ENCODE assay signal across 8 cellular contexts in genomic region chr17:7280519-7281073, GRCh38. TPM values are rescaled to one million over a fixed set of nuclear protein-coding genes. Genes with fewer than 3 reads are reported as not detected.
DNase-seq lines count a peak whose midpoint lies in the region; ATAC-seq and TF ChIP-seq lines count a peak whose summit lies in the region.

No MANE protein-coding gene starts in this region.

- H3K79me1 ChIP-seq in mesendoderm (ENCODE audit: low read length): no peaks in the 10 kb centered on the region

- H3K4me3 ChIP-seq in NT2/D1 (ENCODE audit: insufficient read length, low read depth) (peak overlapping the region; percentile 33), endodermal cell (ENCODE audit: low read length) (peak overlapping the region; percentile 67), mesendoderm (ENCODE audit: low read length) (no peak overlapping the region)

- peak; percentile 94 for TF ChIP-seq CTCF in endodermal cell (conservative IDR thresholded peaks at IDR 0.05)

- DNase-seq in A172 (ENCODE audit: low spot score): peak; percentile 77
- DNase-seq in NT2/D1 (ENCODE audit: low read depth, low spot score): peak; percentile 63
- peak; percentile 66 for DNase-seq in activated CD8-positive, alpha-beta memory T cell treated with anti-CD3 and anti-CD28 coated beads, Interleukin-2, amount 50 U/mL, for 24 hours (ENCODE audit: extremely low read depth)
- DNase-seq in endodermal cell: peak; percentile 98
- DNase-seq in mesendoderm: peak; percentile 94
- DNase-seq in stimulated activated CD8-positive, alpha-beta memory T cell treated with anti-CD3 and anti-CD28 coated beads, Interleukin-15, amount 100 ng/mL, for 1 hour (ENCODE audit: low read depth): peak; percentile 75

- no peaks in the 10 kb centered on the region for H3K9me3 ChIP-seq in NT2/D1 (ENCODE audit: insufficient read depth, low read length)
- no peaks in the 10 kb centered on the region for H3K9me3 ChIP-seq in endodermal cell (ENCODE audit: control insufficient read depth, low read length)

- H3K23ac ChIP-seq in mesendoderm (ENCODE audit: low read length): no peak overlapping the region

- H4K5ac ChIP-seq in mesendoderm (ENCODE audit: low read length): no peak overlapping the region

- peak overlapping the region; percentile 60 for H3K4me3 Mint-ChIP-seq in endodermal cell

- H3K27ac ChIP-seq in endodermal cell (ENCODE audit: low read depth, low read length) (peak overlapping the region; percentile 18), mesendoderm (ENCODE audit: low read depth, low read length) (no peak overlapping the region)

- no peak overlapping the region for H2AK5ac ChIP-seq in mesendoderm (ENCODE audit: low read length)

- H3K18ac ChIP-seq in mesendoderm (ENCODE audit: low read length): no peak overlapping the region

- peak overlapping the region; percentile 61 for H3K27ac Mint-ChIP-seq in endodermal cell

- no peaks in the 10 kb centered on the region for H3K9me3 Mint-ChIP-seq in endodermal cell

- 2 to 3% methylated on average over 14 to 29 of the region's 29 CpGs for WGBS in endodermal cell (ENCODE audit: insufficient coverage in 1 of 2, insufficient read length in 1 of 2), 2 experiments
- no CpG with 5 or more reads among the region's 29 CpGs for WGBS in mesendoderm (ENCODE audit: extremely low coverage, insufficient coverage, low lambda C conversion rate)

- no peak overlapping the region for H2BK120ac ChIP-seq in mesendoderm (ENCODE audit: low read depth, low read length)

- H2BK15ac ChIP-seq in mesendoderm (replicated peaks; ENCODE audit: low read depth): no peak overlapping the region

- H3K4me1 Mint-ChIP-seq in endodermal cell: peaks cover 6% of the 10 kb centered on the region

- H3K56ac ChIP-seq in mesendoderm (ENCODE audit: low read length): peak overlapping the region; percentile 61

- peak overlapping the region; percentile 41 for H3K4me2 ChIP-seq in mesendoderm (ENCODE audit: low read length)

- H2BK5ac ChIP-seq in mesendoderm (ENCODE audit: low read length): no peak overlapping the region

- H3K79me2 ChIP-seq in mesendoderm (ENCODE audit: control insufficient read depth, insufficient read depth, low read length): no peaks in the 10 kb centered on the region

- peaks cover 14% of the 10 kb centered on the region for H3K27me3 ChIP-seq in NT2/D1 (ENCODE audit: insufficient read depth, insufficient read length)
- peaks cover 16% of the 10 kb centered on the region for H3K27me3 ChIP-seq in endodermal cell (ENCODE audit: control insufficient read depth, insufficient read depth, low read length, poor library complexity, severe bottlenecking)
- H3K27me3 ChIP-seq in mesendoderm (ENCODE audit: insufficient read depth, low read length, poor library complexity): no peaks in the 10 kb centered on the region

- no peaks in the 10 kb centered on the region for H3K36me3 Mint-ChIP-seq in endodermal cell (ENCODE audit: low read depth)

- H3K27me3 Mint-ChIP-seq in endodermal cell (ENCODE audit: insufficient read depth): peaks cover 31% of the 10 kb centered on the region

- no peak overlapping the region for H4K8ac ChIP-seq in mesendoderm (ENCODE audit: low read depth, low read length)

- no peak overlapping the region for H3K4ac ChIP-seq in mesendoderm (ENCODE audit: low read depth, low read length)

- no peaks in the 10 kb centered on the region for H3K36me3 ChIP-seq in NT2/D1 (ENCODE audit: insufficient read depth, insufficient read length, low read length)
- no peaks in the 10 kb centered on the region for H3K36me3 ChIP-seq in endodermal cell (ENCODE audit: control insufficient read depth, insufficient read depth, low read length)
- H3K36me3 ChIP-seq in mesendoderm (ENCODE audit: control insufficient read depth, insufficient read depth, low read length): no peaks in the 10 kb centered on the region

- H3K9ac ChIP-seq in NT2/D1 (ENCODE audit: insufficient read length, low read depth): peak overlapping the region; percentile 79
- H3K9ac ChIP-seq in endodermal cell (ENCODE audit: extremely low read depth, low read length, poor library complexity, severe bottlenecking): peak overlapping the region; percentile 4
- H3K9ac ChIP-seq in mesendoderm (ENCODE audit: low read length): peak overlapping the region; percentile 30

- ATAC-seq in GM18517 (IDR thresholded peaks at IDR 0.05; ENCODE audit: unreplicated experiment) (peak; percentile 70), HG03571 (IDR thresholded peaks at IDR 0.05; ENCODE audit: unreplicated experiment) (peak; percentile 44)

- H3K4me1 ChIP-seq in NT2/D1 (ENCODE audit: insufficient read depth, insufficient read length) (no peaks in the 10 kb centered on the region), endodermal cell (ENCODE audit: control insufficient read depth, insufficient read depth, low read length) (peaks cover 5% of the 10 kb centered on the region), mesendoderm (ENCODE audit: control insufficient read depth, low read depth, low read length) (no peaks in the 10 kb centered on the region)

RNA-seq across cellular contexts. Expression of gene SLC2A4, which starts 0.9 kb away (rescaled TPM):
- not detected in 2 replicates for total RNA-seq in A172 (2014; rRNA removed; shearing (Covaris generic))
- 1 to 10 TPM; 2.2 to 5.4 TPM for total RNA-seq in endodermal cell
- 3.3 TPM for polyA plus RNA-seq in endodermal cell (2013, experiment 1 of 2)
- 2.3 TPM for polyA plus RNA-seq in endodermal cell (2013, experiment 2 of 2)
- 1.0 TPM for polyA plus RNA-seq in mesendoderm (2013, experiment 1 of 2)
- polyA plus RNA-seq in mesendoderm (2013, experiment 2 of 2): 1.0 TPM

RNA-seq across cellular contexts. Expression of gene YBX2, which starts 13.8 kb away (rescaled TPM):
- 0.86 and 1.1 TPM in 2 replicates for total RNA-seq in A172 (2014; rRNA removed; shearing (Covaris generic))
- 10 to 100 TPM in 1 of 2 donors, 1 to 10 TPM in 1; 6.6 to 15.9 TPM for total RNA-seq in endodermal cell
- 8.7 TPM for polyA plus RNA-seq in endodermal cell (2013, experiment 1 of 2)
- 6.3 TPM for polyA plus RNA-seq in endodermal cell (2013, experiment 2 of 2)
- polyA plus RNA-seq in mesendoderm (2013, experiment 1 of 2): 11.2 TPM
- polyA plus RNA-seq in mesendoderm (2013, experiment 2 of 2): 10.6 TPM

RNA-seq across cellular contexts. Expression of gene CLDN7, which starts 18.3 kb away (rescaled TPM):
- 1.2 TPM in 1 of 2 replicates, not detected in the other for total RNA-seq in A172 (2014; rRNA removed; shearing (Covaris generic))
- total RNA-seq in endodermal cell: 100 to 1,000 TPM; 142 to 149 TPM
- polyA plus RNA-seq in endodermal cell (2013, experiment 1 of 2): 12.5 TPM
- polyA plus RNA-seq in endodermal cell (2013, experiment 2 of 2): 6.7 TPM
- 99.5 TPM for polyA plus RNA-seq in mesendoderm (2013, experiment 1 of 2)
- 96.9 TPM for polyA plus RNA-seq in mesendoderm (2013, experiment 2 of 2)

RNA-seq across cellular contexts. Expression of gene EIF5A, which starts 26.8 kb away (rescaled TPM):
- total RNA-seq in A172 (2014; rRNA removed; shearing (Covaris generic)): 844 and 911 TPM in 2 replicates
- total RNA-seq in endodermal cell: 100 to 1,000 TPM; 488 to 556 TPM
- polyA plus RNA-seq in endodermal cell (2013, experiment 1 of 2): 427 TPM
- 440 TPM for polyA plus RNA-seq in endodermal cell (2013, experiment 2 of 2)
- polyA plus RNA-seq in mesendoderm (2013, experiment 1 of 2): 1,299 TPM
- 1,284 TPM for polyA plus RNA-seq in mesendoderm (2013, experiment 2 of 2)

RNA-seq across cellular contexts. Expression of gene ELP5, which starts 28.6 kb away (rescaled TPM):
- total RNA-seq in A172 (2014; rRNA removed; shearing (Covaris generic)): 102 and 104 TPM in 2 replicates
- total RNA-seq in endodermal cell: 10 to 100 TPM; 45.3 to 68.0 TPM
- polyA plus RNA-seq in endodermal cell (2013, experiment 1 of 2): 71.2 TPM
- polyA plus RNA-seq in endodermal cell (2013, experiment 2 of 2): 61.3 TPM
- 64.0 TPM for polyA plus RNA-seq in mesendoderm (2013, experiment 1 of 2)
- 62.8 TPM for polyA plus RNA-seq in mesendoderm (2013, experiment 2 of 2)

Comparison
In these comparisons a context has a peak if more than half of its experiments do, and no peak if none do; other contexts are left out.
1. H3K9ac ChIP-seq: peak in every context shown above with its lines; median percentile 79 in NT2/D1; 30 in mesendoderm; 4 in endodermal cell.
2. RNA of gene CLDN7, which starts 18.3 kb away (total RNA-seq): 142 to 149 TPM in endodermal cell; 1.2 TPM in A172; every median in the first group is over 10 times any median in the second.
3. Peak in every context shown above with its lines, with median percentiles within 50 percentile points of each other: DNase-seq.